ENCODE assay signal across 21 cellular contexts in genomic region chr14:43647302-43647701, GRCh38.
DNase-seq lines count a peak whose midpoint lies in the region; ATAC-seq and TF ChIP-seq lines count a peak whose summit lies in the region.
"Had no signal": no experiment of that assay in that cellular context is flagged by ENCODE, and none has a peak within 500 bp of the region (broad histone marks: within the 10 kb centered on the region; RNA-seq: fewer than 3 reads in every experiment).

No MANE protein-coding gene starts in this region.

- no peak overlapping the region for H3K4me2 ChIP-seq in HCT116 (ENCODE audit: low read length)

- no peak overlapping the region for H3K27ac ChIP-seq in C4-2B
- no peak overlapping the region for H3K27ac ChIP-seq in HCT116 (ENCODE audit: low read depth, low read length)
- no peak overlapping the region for H3K27ac ChIP-seq in transverse colon
- H3K27ac ChIP-seq: HL-60, pancreas, sigmoid colon, thoracic aorta had no signal

- RAD21 ChIA-PET in HCT116 (lab: Charles Lee; ENCODE audit: low non-redundant PET in 1 of 2, low total read pairs in 2 of 2, uncharacterized antibody in 2 of 2, unreplicated experiment in 2 of 2): no interaction called here

- no peak for DNase-seq in HCT116 (ENCODE audit: low read depth, low spot score)
- peak; percentile 42 for DNase-seq in SK-MEL-5 (ENCODE audit: low read depth, low spot score)
- peak; percentile 74 for DNase-seq in islet precursor cell
- DNase-seq in NCI-H510A treated with DMSO at 0.1 percent for 48 hours (lab: John Stamatoyannopoulos, UW): no peak
- no peak for DNase-seq in activated CD8-positive, alpha-beta memory T cell treated with anti-CD3 and anti-CD28 coated beads, Interleukin-2, amount 50 U/mL, for 48 hours
- DNase-seq in transverse colon: no peak
- DNase-seq in NOMO-1 treated with DMSO at 0.1 percent for 48 hours (lab: John Stamatoyannopoulos, UW; ENCODE audit: unreplicated experiment): no peak
- DNase-seq: activated effector memory CD4-positive, alpha-beta T cell treated with Interleukin-2 at 50 U/mL for 16 hours; Calu3; naive thymus-derived CD8-positive, alpha-beta T cell; NCI-H1092 treated with DMSO at 0.1 percent for 48 hours; NCI-H2081 treated with DMSO at 0.1 percent for 48 hours; NCI-H526 treated with DMSO at 0.1 percent for 48 hours; pancreas; sigmoid colon; T-helper 9 cell had no signal

- POLR2A ChIA-PET in HCT116 (lab: Charles Lee): no interaction called here

- TF ChIP-seq RAD21 in HCT116 (IDR thresholded peaks at IDR 0.05; ENCODE audit: low read depth): no peak

- H3K4me3 ChIP-seq in HCT116 (replicated peaks in 1 of 2; ENCODE audit: low read depth in 1 of 2, low read length in 2 of 2): no peak overlapping the region
- no peak overlapping the region for H3K4me3 ChIP-seq in transverse colon
- H3K4me3 ChIP-seq: pancreas, sigmoid colon, thoracic aorta had no signal

- no peaks in the 10 kb centered on the region for H3K4me1 ChIP-seq in HCT116 (ENCODE audit: control insufficient read depth in 1 of 2, insufficient read depth in 2 of 2, low read length in 2 of 2)
- H3K4me1 ChIP-seq in transverse colon: no peaks in the 10 kb centered on the region
- H3K4me1 ChIP-seq: pancreas, sigmoid colon had no signal

- 63 to 92% methylated on average over 4 of the region's 4 CpGs for WGBS in transverse colon (ENCODE audit: low coverage in 1 of 2), 2 donors

- H3K9me3 ChIP-seq in HCT116 (ENCODE audit: control insufficient read depth in 1 of 2, insufficient read depth in 1 of 2, low read depth in 1 of 2, low read length in 2 of 2) (no peaks in the 10 kb centered on the region; a peak in 1 of 4 replicates), transverse colon (no peaks in the 10 kb centered on the region)
- H3K9me3 ChIP-seq: pancreas, sigmoid colon, thoracic aorta had no signal

- H3K27me3 ChIP-seq in HCT116 (ENCODE audit: insufficient read depth, low read length) (no peaks in the 10 kb centered on the region), transverse colon (no peaks in the 10 kb centered on the region)
- H3K27me3 ChIP-seq: pancreas, sigmoid colon had no signal

- H3K79me2 ChIP-seq in HCT116 (ENCODE audit: insufficient read depth, low read length): no peaks in the 10 kb centered on the region

- no peak overlapping the region for H2AFZ ChIP-seq in HCT116 (ENCODE audit: low read depth, low read length, poor library complexity, severe bottlenecking)

- intact Hi-C loops in HCT116 (cut with micrococcal nuclease) (no loop called here), transverse colon (cut with DNase I; ENCODE audit: low total_unique reads) (no loop called here)

- no peak for ATAC-seq in HCT116
- ATAC-seq: naive thymus-derived CD8-positive, alpha-beta T cell; pancreas; SK-N-SH treated with all-trans-retinoic acid at 6 μM for 48 hours; stimulated activated memory B cell treated with anti-CD40 and anti-IgM and Interleukin-4, amounts not matched to agents 10 μg/mL and 1 μg/mL and 100 μg/mL, for 72 hours had no signal

- no peaks in the 10 kb centered on the region for H4K20me1 ChIP-seq in HCT116 (ENCODE audit: insufficient read depth)

- H3K36me3 ChIP-seq in HCT116 (ENCODE audit: control insufficient read depth in 1 of 2, insufficient read depth in 2 of 2, low read length in 2 of 2): no peaks in the 10 kb centered on the region
- H3K36me3 ChIP-seq in transverse colon: no peaks in the 10 kb centered on the region
- H3K36me3 ChIP-seq: pancreas, sigmoid colon, thoracic aorta had no signal

- H3K9ac ChIP-seq in HCT116 (ENCODE audit: low read length): no peak overlapping the region

- no peak for TF ChIP-seq POLR2A in HCT116 (IDR thresholded peaks at IDR 0.05; ENCODE audit: borderline replicate concordance, extremely low read depth, insufficient read depth, insufficient read length)
- TF ChIP-seq POLR2A in transverse colon (IDR thresholded peaks at IDR 0.05): no peak

- TF ChIP-seq CTCF in C4-2B (conservative IDR thresholded peaks at IDR 0.05) (peak; percentile 23), HCT116 (IDR thresholded peaks at IDR 0.05 in 2 of 3, conservative IDR thresholded peaks at IDR 0.05 in 1 of 3; ENCODE audit: borderline replicate concordance in 1 of 3, insufficient read depth in 1 of 3, low read depth in 2 of 3, low read length in 2 of 3) (peak in 2 of 3 experiments; percentile 2 to 28; a peak in 1 of 6 replicates), transverse colon (IDR thresholded peaks at IDR 0.05) (no peak)

- in situ Hi-C loops in SK-MEL-5 (cut with HindIII; ENCODE audit: low pct_unique_long_range_greater_than_20kb, low sequenced_read_pairs): no loop called here
- in situ Hi-C loops in transverse colon (cut with MboI; ENCODE audit: low pct_ligation_motif_present in 1 of 4, low pct_unique_long_range_greater_than_20kb in 1 of 4, low sequenced_read_pairs in 3 of 4): no loop called here

- CTCF ChIA-PET in HCT116 (lab: Charles Lee): no interaction called here

- BruUV-seq in HCT116 (replicated peaks; lab: Mats Ljungman, UMichigan): no TSS peak

- TF ChIP-seq EP300 in transverse colon (IDR thresholded peaks at IDR 0.05; ENCODE audit: low read depth): no peak

- H3K9me2 ChIP-seq in HCT116 (ENCODE audit: insufficient read depth): no peaks in the 10 kb centered on the region

TF ChIP-seq in HCT116, 20 proteins besides CTCF, POLR2A, EP300 and RAD21:
- TF ChIP-seq TCF7L2 (IDR thresholded peaks at IDR 0.05; ENCODE audit: borderline replicate concordance, extremely low read depth, insufficient read depth, insufficient read length): no peak
- no peak for TF ChIP-seq ATF3 (IDR thresholded peaks at IDR 0.05)

Comparison
In these comparisons a context has a peak if more than half of its experiments do, and no peak if none do; other contexts are left out.
1. CTCF ChIP-seq: peak in C4-2B (single experiment) and HCT116 (2 of 3); none in transverse colon (0 of 5).
2. DNase-seq: peak in SK-MEL-5 (single experiment) and islet precursor cell (single experiment); none in HCT116 (single experiment), NCI-H510A treated with DMSO at 0.1 percent for 48 hours (single experiment), activated CD8-positive, alpha-beta memory T cell treated with anti-CD3 and anti-CD28 coated beads, Interleukin-2, amount 50 U/mL, for 48 hours (single experiment), transverse colon (single experiment) and NOMO-1 treated with DMSO at 0.1 percent for 48 hours (single experiment).